In genomic region chr9:94168203-94169000, GRCh38 we compare ENCODE assay signal across 8 cellular contexts.
DNase-seq lines count a peak whose midpoint lies in the region; ATAC-seq and TF ChIP-seq lines count a peak whose summit lies in the region.

No MANE protein-coding gene starts in this region.

- H3K27ac ChIP-seq in SJCRH30 (no peak overlapping the region; the same call in 1 of the 2 replicates), gastrocnemius medialis (peak overlapping the region; percentile 95 to 100 (median 99))

- H3K4me3 ChIP-seq in GM08714 (ENCODE audit: low read length) (peak overlapping the region; percentile 82; the same call in 1 of the 2 replicates), SJCRH30 (peak overlapping the region; percentile 95), fibroblast of mammary gland (ENCODE audit: control insufficient read depth, low read depth, low read length) (peak overlapping the region; percentile 64), gastrocnemius medialis (peak overlapping the region; percentile 51 to 93 (median 68))

- DNase-seq in SJCRH30, result no peak
- peak; percentile 67 for DNase-seq in fibroblast of mammary gland (ENCODE audit: low read depth)
- DNase-seq in gastrocnemius medialis, result no peak
- no peak for DNase-seq in NCI-H748 (lab: John Stamatoyannopoulos, UW; ENCODE audit: unreplicated experiment)
- no peak for DNase-seq in NCI-H1105 (lab: John Stamatoyannopoulos, UW)
- no peak for DNase-seq in NCI-H774 (lab: John Stamatoyannopoulos, UW)
- no peak for DNase-seq in DMS79 (lab: John Stamatoyannopoulos, UW)

- no peak for ATAC-seq in gastrocnemius medialis

- TF ChIP-seq POLR2A in gastrocnemius medialis (IDR thresholded peaks at IDR 0.05), result no peak

- H3K4me1 ChIP-seq in SJCRH30, result peaks cover 3% of the 10 kb centered on the region; the same call in 1 of the 2 replicates
- peaks cover 57 to 64% of the 10 kb centered on the region in 2 donors for H3K4me1 ChIP-seq in gastrocnemius medialis

- no peaks in the 10 kb centered on the region for H3K9me3 ChIP-seq in SJCRH30 (replicated peaks)
- H3K9me3 ChIP-seq in gastrocnemius medialis, result no peaks in the 10 kb centered on the region

- TF ChIP-seq CTCF in fibroblast of mammary gland (conservative IDR thresholded peaks at IDR 0.05; ENCODE audit: control insufficient read depth, insufficient read depth, low read depth, low read length), result no peak
- TF ChIP-seq CTCF in gastrocnemius medialis (IDR thresholded peaks at IDR 0.05 in 4 of 5, conservative IDR thresholded peaks at IDR 0.05 in 1 of 5), result no peak

- intact Hi-C loops in gastrocnemius medialis (cut with DNase I; ENCODE audit: low total_unique reads), result loop anchor here (5.0 to 10.0 kb wide), 3 partner anchors 206 to 1074 kb away; partner anchors contain the start of genes CARD19, FAM120A and FAM120AOS

- H3K36me3 ChIP-seq in SJCRH30 (peaks cover 32% of the 10 kb centered on the region), gastrocnemius medialis (no peaks in the 10 kb centered on the region)

- in situ Hi-C loops in gastrocnemius medialis (cut with MboI; ENCODE audit: low sequenced_read_pairs in 4 of 4), result no loop called here

- no peaks in the 10 kb centered on the region for H3K27me3 ChIP-seq in SJCRH30
- no peaks in the 10 kb centered on the region for H3K27me3 ChIP-seq in gastrocnemius medialis
